ENCODE assay signal across 24 cellular contexts in the genomic region with DNA sequence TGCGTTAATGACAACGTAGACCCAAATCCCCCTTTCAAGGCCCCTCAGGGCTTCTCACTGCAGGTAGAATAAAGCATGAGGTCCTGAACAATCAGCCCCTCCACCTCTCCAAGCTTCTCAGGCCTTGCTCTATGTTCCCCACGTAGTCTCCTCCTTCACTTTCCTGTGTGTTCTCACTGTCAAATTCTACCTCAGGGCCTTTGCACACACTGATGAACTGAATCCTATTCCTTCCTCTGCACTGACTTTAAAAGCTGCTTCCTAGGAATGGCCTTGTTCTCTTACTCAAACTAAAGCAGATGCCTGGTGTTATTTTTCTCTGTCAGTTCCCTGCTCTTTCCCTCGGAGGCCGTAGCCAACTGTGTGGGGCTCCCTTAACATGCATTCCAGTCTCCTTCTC.
"Had no signal": no experiment of that assay in that cellular context is flagged by ENCODE, and none has a peak within 500 bp of the region (broad histone marks: within the 10 kb centered on the region; RNA-seq: fewer than 3 reads in every experiment).

No MANE protein-coding gene starts in this region.

- H3K4me1 ChIP-seq: left ventricle myocardium inferior, pancreas, prostate gland, spleen, tibial nerve, uterus had no signal

- H3K36me3 Mint-ChIP-seq: immature natural killer cell; natural killer cell treated with Interleukin-12 subunit alpha and Interleukin-12 subunit beta and Interleukin-15 and Interleukin-18, amount 100 ng/mL, for 72 hours; stimulated activated effector memory CD8-positive, alpha-beta T cell treated with anti-CD3 and anti-CD28 coated beads, Interleukin-12 subunit alpha, Interleukin-12 subunit beta, amount 100 ng/mL, for 72 hours; type B pancreatic cell had no signal

- H3K27me3 ChIP-seq: pancreas, sigmoid colon, spleen, tibial nerve, uterus had no signal

- H3K4me3 Mint-ChIP-seq: immature natural killer cell; memory B cell; natural killer cell treated with Interleukin-12 subunit alpha and Interleukin-12 subunit beta and Interleukin-15 and Interleukin-18, amount 100 ng/mL, for 72 hours; stimulated activated effector memory CD8-positive, alpha-beta T cell treated with anti-CD3 and anti-CD28 coated beads, Interleukin-12 subunit alpha, Interleukin-12 subunit beta, amount 100 ng/mL, for 72 hours; stimulated activated naive CD8-positive, alpha-beta T cell treated with anti-CD3 and anti-CD28 coated beads, Interleukin-15, Interleukin-2, amounts not matched to agents 100 ng/mL and 50 ng/mL, for 24 hours; type B pancreatic cell had no signal

- H3K4me3 ChIP-seq: left ventricle myocardium inferior, lung, mucosa of descending colon, pancreas, prostate gland, sigmoid colon, spleen, tibial nerve, uterus had no signal

- DNase-seq: hypothalamus; immature natural killer cell; left ventricle myocardium inferior; midbrain; mucosa of descending colon; naive thymus-derived CD4-positive, alpha-beta T cell; pancreas; posterior cingulate gyrus; retina; right cardiac atrium; sigmoid colon; small intestine; spleen; stimulated activated CD4-positive, alpha-beta T cell treated with anti-CD3 and anti-CD28 coated beads, Interleukin-4, amount 100 ng/mL, for 24 hours; stimulated activated naive CD4-positive, alpha-beta T cell; uterus had no signal

- H3K36me3 ChIP-seq: left ventricle myocardium inferior, pancreas, prostate gland, sigmoid colon, spleen, tibial nerve, uterus had no signal

- H3K9me3 ChIP-seq: left ventricle myocardium inferior, mucosa of descending colon, pancreas, prostate gland, sigmoid colon, spleen, tibial nerve, uterus had no signal

- H3K27me3 Mint-ChIP-seq: stimulated activated naive CD8-positive, alpha-beta T cell treated with anti-CD3 and anti-CD28 coated beads, Interleukin-15, Interleukin-2, amounts not matched to agents 100 ng/mL and 50 ng/mL, for 24 hours; type B pancreatic cell had no signal

- H3K27ac Mint-ChIP-seq: immature natural killer cell; memory B cell; naive thymus-derived CD4-positive, alpha-beta T cell; natural killer cell treated with Interleukin-12 subunit alpha and Interleukin-12 subunit beta and Interleukin-15 and Interleukin-18, amount 100 ng/mL, for 72 hours; stimulated activated effector memory CD8-positive, alpha-beta T cell treated with anti-CD3 and anti-CD28 coated beads, Interleukin-12 subunit alpha, Interleukin-12 subunit beta, amount 100 ng/mL, for 72 hours; stimulated activated naive CD8-positive, alpha-beta T cell treated with anti-CD3 and anti-CD28 coated beads, Interleukin-15, Interleukin-2, amounts not matched to agents 100 ng/mL and 50 ng/mL, for 24 hours; type B pancreatic cell had no signal

- H3K27ac ChIP-seq: left ventricle myocardium inferior, pancreas, prostate gland, sigmoid colon, spleen, tibial nerve, uterus had no signal

- H3K4me1 Mint-ChIP-seq: immature natural killer cell; memory B cell; stimulated activated effector memory CD8-positive, alpha-beta T cell treated with anti-CD3 and anti-CD28 coated beads, Interleukin-12 subunit alpha, Interleukin-12 subunit beta, amount 100 ng/mL, for 72 hours had no signal

- H3K9me3 Mint-ChIP-seq: memory B cell; naive thymus-derived CD4-positive, alpha-beta T cell; natural killer cell treated with Interleukin-12 subunit alpha and Interleukin-12 subunit beta and Interleukin-15 and Interleukin-18, amount 100 ng/mL, for 72 hours; stimulated activated effector memory CD8-positive, alpha-beta T cell treated with anti-CD3 and anti-CD28 coated beads, Interleukin-12 subunit alpha, Interleukin-12 subunit beta, amount 100 ng/mL, for 72 hours; stimulated activated naive CD8-positive, alpha-beta T cell treated with anti-CD3 and anti-CD28 coated beads, Interleukin-15, Interleukin-2, amounts not matched to agents 100 ng/mL and 50 ng/mL, for 24 hours; type B pancreatic cell had no signal
